In genomic region chr2:100260712-100261620, GRCh38 we compare ENCODE assay signal across 8 cellular contexts.
DNase-seq lines count a peak whose midpoint lies in the region; ATAC-seq and TF ChIP-seq lines count a peak whose summit lies in the region.

No MANE protein-coding gene starts in this region.

- DNase-seq in stimulated activated CD4-positive, alpha-beta T cell treated with anti-CD3 and anti-CD28 coated beads, Interleukin-4, amount 100 ng/mL, for 24 hours = peak; percentile 14
- DNase-seq in stimulated activated CD4-positive, alpha-beta T cell treated with anti-CD3 and anti-CD28 coated beads, Interleukin-1b, Interleukin-23, amount 100 ng/mL, for 48 hours = no peak
- DNase-seq in NCI-H1092 treated with DMSO at 0.1 percent for 48 hours (lab: John Stamatoyannopoulos, UW) = peak; percentile 39
- DNase-seq in WTC11 (ENCODE audit: low spot score) = peak; percentile 80
- DNase-seq in globus pallidus (ENCODE audit: low spot score) = peak; percentile 74
- DNase-seq in ovary = peak; percentile 74 to 86 (median 85)

- H3K4me3 Mint-ChIP-seq in WTC11 = no peak overlapping the region

- H3K27ac Mint-ChIP-seq in WTC11 = no peak overlapping the region

- TF ChIP-seq EP300 in ovary (IDR thresholded peaks at IDR 0.05) = no peak

- 0 out of 2 replicates have a peak, but pooled peaks cover 4% of the 10 kb centered on the region for H3K9me3 Mint-ChIP-seq in WTC11

- CTCF ChIA-PET in WTC11 (lab: Charles Lee) = interaction anchor here (0.6 to 8.4 kb wide), 73 partner anchors 8 to 924 kb away, joined by 3 to 433 read pairs (median 4); partner anchors contain the start of genes AFF3, CHST10, EIF5B and LONRF2

- no peaks in the 10 kb centered on the region for H3K36me3 Mint-ChIP-seq in WTC11

- TF ChIP-seq CTCF in WTC11 (IDR thresholded peaks at IDR 0.05) = peak; percentile 41
- peak; percentile 63 to 79 (median 76) for TF ChIP-seq CTCF in ovary (IDR thresholded peaks at IDR 0.05)

- ATAC-seq in WTC11 (peak; percentile 81), HG03045 (IDR thresholded peaks at IDR 0.05; ENCODE audit: unreplicated experiment) (no peak), GM19455 (IDR thresholded peaks at IDR 0.05; ENCODE audit: unreplicated experiment) (no peak)

- no peaks in the 10 kb centered on the region for H3K4me1 ChIP-seq in ovary (ENCODE audit: insufficient read depth)

- H3K4me3 ChIP-seq in ovary = no peak overlapping the region

- 49 to 55% (median 51%) methylated on average over 15 of the region's 15 CpGs for WGBS in ovary, 3 donors

- no peaks in the 10 kb centered on the region for H3K36me3 ChIP-seq in ovary

- no peak for TF ChIP-seq POLR2A in ovary (IDR thresholded peaks at IDR 0.05)

- no peaks in the 10 kb centered on the region for H3K9me3 ChIP-seq in ovary

- POLR2A ChIA-PET in WTC11 (lab: Charles Lee) = no interaction called here

- no peaks in the 10 kb centered on the region for H3K27me3 ChIP-seq in ovary

- H3K27ac ChIP-seq in ovary = no peak overlapping the region

- no peaks in the 10 kb centered on the region for H3K27me3 Mint-ChIP-seq in WTC11 (ENCODE audit: low read depth)

- intact Hi-C loops in ovary (cut with DNase I) = loop anchor here in 3 of 4 donors (5.0 to 10.0 kb wide), 3 partner anchors 121 to 724 kb away; no protein-coding TSS in a partner anchor

- peaks cover 12% of the 10 kb centered on the region for H3K4me1 Mint-ChIP-seq in WTC11

TF ChIP-seq in WTC11, 78 proteins besides CTCF, POLR2A, EP300 and RAD21:
- TF ChIP-seq ZNF263 (CRISPR knock-in tag; IDR thresholded peaks at IDR 0.05; ENCODE audit: low read depth) (no peak), OVOL2 (CRISPR knock-in tag; IDR thresholded peaks at IDR 0.05; ENCODE audit: borderline replicate concordance) (no peak), RORB (CRISPR knock-in tag; IDR thresholded peaks at IDR 0.05) (no peak), ZNF121 (CRISPR knock-in tag; IDR thresholded peaks at IDR 0.05) (peak; percentile 50; the same call in 1 of the 2 replicates), JUN (CRISPR knock-in tag; IDR thresholded peaks at IDR 0.05) (no peak), USF2 (CRISPR knock-in tag; IDR thresholded peaks at IDR 0.05) (peak; percentile 22; the same call in 1 of the 2 replicates), MAX (CRISPR knock-in tag; IDR thresholded peaks at IDR 0.05) (no peak), NR1H2 (CRISPR knock-in tag; IDR thresholded peaks at IDR 0.05) (no peak), NFE2L1 (CRISPR knock-in tag; IDR thresholded peaks at IDR 0.05) (no peak), ZSCAN18 (CRISPR knock-in tag; IDR thresholded peaks at IDR 0.05) (no peak), E2F1 (CRISPR knock-in tag; IDR thresholded peaks at IDR 0.05) (no peak)
